Comparison of ENCODE assay signal across 8 cellular contexts in the genomic region with DNA sequence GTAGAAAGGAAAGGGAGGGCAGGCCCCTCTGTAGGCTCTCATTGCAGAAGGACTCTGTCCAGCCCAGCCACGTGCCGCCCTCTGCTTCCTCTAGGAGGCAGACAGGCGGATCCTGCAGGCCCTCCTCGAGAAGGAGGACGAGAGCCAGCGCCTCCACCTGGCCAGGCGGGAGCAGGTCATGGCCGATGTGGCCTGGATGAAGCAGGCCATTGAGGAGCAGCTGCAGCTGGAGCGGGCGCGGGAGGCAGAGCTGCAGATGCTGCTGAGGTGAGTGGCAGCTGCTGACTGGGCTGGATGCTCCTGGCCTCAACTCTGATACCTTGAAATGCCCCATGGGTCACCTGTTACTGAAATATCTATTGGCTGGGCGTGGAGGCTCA. TPM values are rescaled to one million over a fixed set of nuclear protein-coding genes. Genes with fewer than 3 reads are reported as not detected.
A peak's percentile ranks its signal among the peaks of the same experiment; 100 is the strongest.
DNase-seq lines count a peak whose midpoint lies in the region; ATAC-seq and TF ChIP-seq lines count a peak whose summit lies in the region.

No MANE protein-coding gene starts in this region.

- no peak overlapping the region for H3K4me3 Mint-ChIP-seq in T-cell

- H3K27me3 ChIP-seq in BJ (ENCODE audit: control insufficient read depth, insufficient read depth, low read length), result no peaks in the 10 kb centered on the region
- no peaks in the 10 kb centered on the region for H3K27me3 ChIP-seq in iPS DF 6.9 (ENCODE audit: control insufficient read depth, insufficient read depth, low read length)

- no peaks in the 10 kb centered on the region for H3K4me1 ChIP-seq in iPS DF 6.9 (ENCODE audit: control insufficient read depth, insufficient read depth, low read length)

- H3K27me3 Mint-ChIP-seq in T-cell, result no peaks in the 10 kb centered on the region

- H3K36me3 Mint-ChIP-seq in T-cell, result peaks cover 59% of the 10 kb centered on the region

- no peak for DNase-seq in BJ (ENCODE audit: low read depth)
- DNase-seq in H4 (ENCODE audit: low spot score), result peak; percentile 53
- peak in 1 of 34 experiments; percentile 10 for DNase-seq in T-cell
- DNase-seq in iPS DF 6.9 (ENCODE audit: low read depth, low spot score), result peak; percentile 77
- DNase-seq in activated CD4-positive, CD25-positive, alpha-beta regulatory T cell treated with anti-CD3 and anti-CD28 coated beads, Interleukin-2, amount 50 U/mL, for 72 hours, result no peak
- no peak for DNase-seq in NCI-H2029 (lab: John Stamatoyannopoulos, UW)

- no peaks in the 10 kb centered on the region for H3K4me1 Mint-ChIP-seq in T-cell

- peaks cover 26% of the 10 kb centered on the region for H3K36me3 ChIP-seq in BJ (ENCODE audit: control insufficient read depth, insufficient read depth, low read length)
- H3K36me3 ChIP-seq in iPS DF 6.9 (ENCODE audit: control insufficient read depth, insufficient read depth, low read length), result no peaks in the 10 kb centered on the region

- H3K27ac Mint-ChIP-seq in T-cell, result peak overlapping the region; percentile 27 to 55

- no peak for ATAC-seq in T-cell (replicated peaks in 1 of 4)
- ATAC-seq in HG03095 (IDR thresholded peaks at IDR 0.05; ENCODE audit: unreplicated experiment), result no peak
- ATAC-seq in GM21576 (IDR thresholded peaks at IDR 0.05; ENCODE audit: unreplicated experiment), result no peak

- H3K9me3 Mint-ChIP-seq in T-cell, result no peaks in the 10 kb centered on the region

- CTCF ChIA-PET in BJ (lab: Yijun Ruan, JAX) (interaction anchor here (0.9 kb wide), 1 partner anchor 20 kb away, joined by 4 read pairs; no protein-coding TSS in a partner anchor), T-cell (lab: Charles Lee) (interaction anchor here (0.7 to 1.0 kb wide), 2 partner anchors 10 to 22 kb away, joined by 3 read pairs; no protein-coding TSS in a partner anchor)

- peak; percentile 30; the same call in 1 of the 2 replicates for TF ChIP-seq CTCF in BJ (IDR thresholded peaks at IDR 0.05; ENCODE audit: insufficient read depth, low read depth, low read length)

- H3K27ac ChIP-seq in iPS DF 6.9 (ENCODE audit: low read length), result no peak overlapping the region

- no CpG with 5 or more reads among the region's 12 CpGs for WGBS in iPS DF 6.9 (ENCODE audit: insufficient coverage, insufficient read length)

- H3K4me3 ChIP-seq in BJ (ENCODE audit: low read depth, low read length), result no peak overlapping the region
- no peak overlapping the region for H3K4me3 ChIP-seq in iPS DF 6.9 (ENCODE audit: low read length)

- H3K9me3 ChIP-seq in iPS DF 6.9 (ENCODE audit: control insufficient read depth, insufficient read depth, low read length), result no peaks in the 10 kb centered on the region

- POLR2A ChIA-PET in BJ (lab: Charles Lee) (interaction anchor here (0.6 kb wide), 1 partner anchor 33 kb away, joined by 3 read pairs; no protein-coding TSS in a partner anchor), T-cell (lab: Charles Lee) (no interaction called here)

RNA-seq across cellular contexts. Expression of gene TCHP, which starts 10.9 kb away (rescaled TPM):
- 6.3 and 9.1 TPM in 2 replicates for polyA plus RNA-seq in BJ (2011; rRNA removed)
- polyA minus RNA-seq in BJ (2011; rRNA and poly(A)+ RNA removed), result 3.1 and 3.4 TPM in 2 replicates
- total RNA-seq in H4 (2014; rRNA removed; shearing (Covaris generic)), result 10.9 and 11.8 TPM in 2 replicates
- 10 to 100 TPM; 25.9 to 41.5 (median 37.3) TPM for total RNA-seq in T-cell

RNA-seq across cellular contexts. Expression of gene GLTP, which starts 30.6 kb away (rescaled TPM):
- 33.8 and 35.1 TPM in 2 replicates for polyA plus RNA-seq in BJ (2011; rRNA removed)
- 34.9 and 85.1 TPM in 2 replicates for polyA minus RNA-seq in BJ (2011; rRNA and poly(A)+ RNA removed)
- total RNA-seq in H4 (2014; rRNA removed; shearing (Covaris generic)), result 23.6 and 30.4 TPM in 2 replicates
- 10 to 100 TPM; 22.0 to 29.5 (median 23.8) TPM for total RNA-seq in T-cell

Comparison
In these comparisons a context has a peak if more than half of its experiments do, and no peak if none do; other contexts are left out.
1. DNase-seq: peak in H4 (single experiment) and iPS DF 6.9 (single experiment); none in BJ (single experiment), activated CD4-positive, CD25-positive, alpha-beta regulatory T cell treated with anti-CD3 and anti-CD28 coated beads, Interleukin-2, amount 50 U/mL, for 72 hours (single experiment) and NCI-H2029 (single experiment).